13 cellular contexts compared by ENCODE assay signal in genomic region chr14:61260939-61261776, GRCh38. TPM values are rescaled to one million over a fixed set of nuclear protein-coding genes. Genes with fewer than 3 reads are reported as not detected.
DNase-seq lines count a peak whose midpoint lies in the region; ATAC-seq, FAIRE-seq and TF ChIP-seq lines count a peak whose summit lies in the region.
"Had no signal": no experiment of that assay in that cellular context is flagged by ENCODE, and none has a peak within 500 bp of the region (broad histone marks: within the 10 kb centered on the region; RNA-seq: fewer than 3 reads in every experiment).

No MANE protein-coding gene starts in this region.

- RAD21 ChIA-PET in HCT116 (lab: Charles Lee; ENCODE audit: low non-redundant PET in 1 of 2, low total read pairs in 2 of 2, uncharacterized antibody in 2 of 2, unreplicated experiment in 2 of 2): no interaction called here

- H3K79me2 ChIP-seq in HCT116 (ENCODE audit: insufficient read depth, low read length) (no peaks in the 10 kb centered on the region), keratinocyte (ENCODE audit: control insufficient read depth, insufficient read depth, low read length) (no peaks in the 10 kb centered on the region)

- H3K4me3 ChIP-seq in AG04450 (ENCODE audit: low read depth, low read length) (no peak overlapping the region), HCT116 (replicated peaks in 1 of 2; ENCODE audit: low read depth in 1 of 2, low read length in 2 of 2) (no peak overlapping the region), adipocyte (ENCODE audit: low read length) (peak overlapping the region; percentile 34), keratinocyte (ENCODE audit: control insufficient read depth in 2 of 3, extremely low read depth in 1 of 3, insufficient read depth in 2 of 3, low read depth in 1 of 3, low read length in 3 of 3) (no peak overlapping the region), small intestine (ENCODE audit: low read depth in 1 of 2, low read length in 2 of 2) (no peak overlapping the region), esophagus squamous epithelium (no peak overlapping the region)
- H3K4me3 ChIP-seq: cardiac muscle cell had no signal

- POLR2A ChIA-PET in AG04450 (lab: Yijun Ruan, JAX) (interaction anchor here (0.6 to 0.7 kb wide), 2 partner anchors 62 to 227 kb away, joined by 3 read pairs; no protein-coding TSS in a partner anchor), HCT116 (lab: Charles Lee) (no interaction called here)

- 72 to 76% (median 74%) methylated on average over 8 of the region's 8 CpGs for WGBS in small intestine, 3 donors
- WGBS in esophagus squamous epithelium, 2 donors: 52 to 63% methylated on average over 8 of the region's 8 CpGs

- H2AFZ ChIP-seq in HCT116 (ENCODE audit: low read depth, low read length, poor library complexity, severe bottlenecking) (peak overlapping the region; percentile 86), keratinocyte (ENCODE audit: control insufficient read depth, low read length) (no peak overlapping the region)

- H3K36me3 ChIP-seq in HCT116 (ENCODE audit: control insufficient read depth in 1 of 2, insufficient read depth in 2 of 2, low read length in 2 of 2) (no peaks in the 10 kb centered on the region), adipocyte (ENCODE audit: control insufficient read depth, insufficient read depth, low read length, severe bottlenecking) (no peaks in the 10 kb centered on the region), keratinocyte (ENCODE audit: control insufficient read depth in 2 of 2, extremely low read depth in 1 of 2, insufficient read depth in 2 of 2, low read length in 2 of 2) (no peaks in the 10 kb centered on the region), small intestine (ENCODE audit: control insufficient read depth in 2 of 2, insufficient read depth in 2 of 2, low read length in 2 of 2) (no peaks in the 10 kb centered on the region), esophagus squamous epithelium (no peaks in the 10 kb centered on the region)
- H3K36me3 ChIP-seq: cardiac muscle cell had no signal

- H3K4me2 ChIP-seq in HCT116 (ENCODE audit: low read length) (peak overlapping the region; percentile 47), keratinocyte (ENCODE audit: control insufficient read depth, extremely low read depth, insufficient read depth, low read depth, low read length) (no peak overlapping the region)

- no peak for TF ChIP-seq POLR2A in HCT116 (IDR thresholded peaks at IDR 0.05; ENCODE audit: borderline replicate concordance, extremely low read depth, insufficient read depth, insufficient read length)
- TF ChIP-seq POLR2A in esophagus squamous epithelium (IDR thresholded peaks at IDR 0.05): no peak

- H3K27ac ChIP-seq in AG04450 (ENCODE audit: low read depth, low read length) (peak overlapping the region; percentile 55), HCT116 (ENCODE audit: low read depth, low read length) (no peak overlapping the region), keratinocyte (ENCODE audit: control insufficient read depth, insufficient read depth, low read length) (no peak overlapping the region), small intestine (ENCODE audit: low read depth in 1 of 2, low read length in 1 of 2) (no peak overlapping the region), esophagus squamous epithelium (no peak overlapping the region)
- H3K27ac ChIP-seq: cardiac muscle cell had no signal

- H3K27me3 ChIP-seq in AG04450 (ENCODE audit: control insufficient read depth, insufficient read depth, low read length) (no peaks in the 10 kb centered on the region), HCT116 (ENCODE audit: insufficient read depth, low read length) (no peaks in the 10 kb centered on the region), adipocyte (replicated peaks; ENCODE audit: control insufficient read depth, insufficient read depth, low read length) (no peaks in the 10 kb centered on the region), keratinocyte (ENCODE audit: control insufficient read depth, extremely low read depth, insufficient read depth, low read length) (peaks cover 10% of the 10 kb centered on the region), small intestine (ENCODE audit: control insufficient read depth in 2 of 2, insufficient read depth in 2 of 2, low read length in 2 of 2) (peaks cover 0 to 1% of the 10 kb centered on the region in 2 donors), esophagus squamous epithelium (peaks cover 0 to 12% (median 0%) of the 10 kb centered on the region in 4 donors)
- H3K27me3 ChIP-seq: cardiac muscle cell had no signal

- TF ChIP-seq CTCF in AG04450 (IDR thresholded peaks at IDR 0.05; ENCODE audit: low read depth, low read length): no peak; the same call in 1 of the 2 replicates
- peak in 2 of 3 experiments; percentile 27 to 36; a peak in 3 of 6 replicates for TF ChIP-seq CTCF in HCT116 (IDR thresholded peaks at IDR 0.05 in 2 of 3, conservative IDR thresholded peaks at IDR 0.05 in 1 of 3; ENCODE audit: borderline replicate concordance in 1 of 3, insufficient read depth in 1 of 3, low read depth in 2 of 3, low read length in 2 of 3)
- no peak for TF ChIP-seq CTCF in keratinocyte (optimal IDR thresholded peaks at IDR 0.05 in 1 of 3, IDR thresholded peaks at IDR 0.05 in 1 of 3, conservative IDR thresholded peaks at IDR 0.05 in 1 of 3; ENCODE audit: extremely low read depth in 1 of 3, insufficient read depth in 2 of 3, low read length in 3 of 3)
- no peak for TF ChIP-seq CTCF in esophagus squamous epithelium (IDR thresholded peaks at IDR 0.05)
- TF ChIP-seq CTCF in natural killer cell (IDR thresholded peaks at IDR 0.05): no peak

- H3K9me1 ChIP-seq in keratinocyte (ENCODE audit: control insufficient read depth, extremely low read depth, insufficient read depth, low read length): no peaks in the 10 kb centered on the region

- H3K27ac Mint-ChIP-seq in natural killer cell: no peak overlapping the region

- no peaks in the 10 kb centered on the region for H3K36me3 Mint-ChIP-seq in natural killer cell

- peak; percentile 39 for FAIRE-seq in keratinocyte (lab: Jason Lieb, UNC)
- no peak for FAIRE-seq in small intestine (lab: Jason Lieb, UNC)
- FAIRE-seq: GM18507 had no signal

- H4K20me1 ChIP-seq in HCT116 (ENCODE audit: insufficient read depth) (no peaks in the 10 kb centered on the region), keratinocyte (ENCODE audit: control insufficient read depth, extremely low read depth, insufficient read depth, low read length) (no peaks in the 10 kb centered on the region)

- CTCF ChIA-PET in AG04450 (lab: Charles Lee): interaction anchor here (0.6 to 3.4 kb wide), 4 partner anchors 8 to 636 kb away, joined by 3 to 16 read pairs (median 4); no protein-coding TSS in a partner anchor
- CTCF ChIA-PET in HCT116 (lab: Charles Lee): interaction anchor here (1.1 to 1.4 kb wide), 3 partner anchors 8 to 576 kb away, joined by 3 to 4 read pairs (median 3); no protein-coding TSS in a partner anchor

- no peak for TF ChIP-seq RAD21 in HCT116 (IDR thresholded peaks at IDR 0.05; ENCODE audit: low read depth)

- peaks cover 29 to 46% of the 10 kb centered on the region in 2 donors for H3K27me3 Mint-ChIP-seq in natural killer cell (ENCODE audit: low read depth in 2 of 2)

- H3K9me3 ChIP-seq in AG04450 (ENCODE audit: control insufficient read depth, insufficient read depth, low read length): no peaks in the 10 kb centered on the region
- H3K9me3 ChIP-seq in HCT116 (ENCODE audit: control insufficient read depth in 1 of 2, insufficient read depth in 1 of 2, low read depth in 1 of 2, low read length in 2 of 2): no peaks in the 10 kb centered on the region
- H3K9me3 ChIP-seq in adipocyte (ENCODE audit: control insufficient read depth, low read length): no peaks in the 10 kb centered on the region
- no peaks in the 10 kb centered on the region for H3K9me3 ChIP-seq in keratinocyte (ENCODE audit: control insufficient read depth, low read depth, low read length)
- H3K9me3 ChIP-seq in small intestine (ENCODE audit: control insufficient read depth, low read depth): no peaks in the 10 kb centered on the region
- H3K9me3 ChIP-seq in esophagus squamous epithelium: no peaks in the 10 kb centered on the region

- H3K4me3 Mint-ChIP-seq in natural killer cell: no peak overlapping the region

- DNase-seq in AG04450 (ENCODE audit: low read depth, low spot score) (peak; percentile 61), HCT116 (ENCODE audit: low read depth, low spot score) (peak; percentile 65), adipocyte (ENCODE audit: low read depth) (peak; percentile 70), keratinocyte (ENCODE audit: low read depth, low spot score) (no peak), small intestine (no peak), esophagus squamous epithelium (lab: John Stamatoyannopoulos, UW) (no peak), natural killer cell (no peak)
- DNase-seq: activated CD8-positive, alpha-beta memory T cell treated with anti-CD3 and anti-CD28 coated beads, Interleukin-2, amount 50 U/mL, for 4 hours; Karpas-422; midbrain had no signal

- H3K4me1 ChIP-seq in HCT116 (ENCODE audit: control insufficient read depth in 1 of 2, insufficient read depth in 2 of 2, low read length in 2 of 2) (peaks cover 6 to 10% of the 10 kb centered on the region in 2 experiments; a peak in 3 of 4 replicates), adipocyte (ENCODE audit: control insufficient read depth, insufficient read depth, low read length) (peaks cover 34% of the 10 kb centered on the region), keratinocyte (ENCODE audit: control insufficient read depth, extremely low read depth, insufficient read depth, low read length) (no peaks in the 10 kb centered on the region), small intestine (ENCODE audit: control insufficient read depth in 2 of 2, insufficient read depth in 1 of 2, low read depth in 1 of 2, low read length in 1 of 2) (no peaks in the 10 kb centered on the region), esophagus squamous epithelium (no peaks in the 10 kb centered on the region)

- no peaks in the 10 kb centered on the region for H3K4me1 Mint-ChIP-seq in natural killer cell

- intact Hi-C loops in HCT116 (cut with micrococcal nuclease): loop anchor here (10.0 kb wide), 1 partner anchor 574 kb away; no protein-coding TSS in a partner anchor
- intact Hi-C loops in esophagus squamous epithelium (cut with DNase I): no loop called here
- intact Hi-C loops in natural killer cell (cut with micrococcal nuclease): no loop called here

- no peaks in the 10 kb centered on the region for H3K9me2 ChIP-seq in HCT116 (ENCODE audit: insufficient read depth)

- ATAC-seq in HCT116 (peak; percentile 75), natural killer cell (no peak), GM18870 (IDR thresholded peaks at IDR 0.05; ENCODE audit: unreplicated experiment) (no peak)

- no TSS peak for BruUV-seq in HCT116 (replicated peaks; lab: Mats Ljungman, UMichigan)

- H3K9me3 Mint-ChIP-seq in natural killer cell: no peaks in the 10 kb centered on the region

- dilution Hi-C loops in keratinocyte (cut with MboI; ENCODE audit: extremely low pct_ligation_motif_present, low sequenced_read_pairs): no loop called here

- 0 out of 2 replicates have a peak overlapping the region, but pooled peaks have one; percentile 2 for H3K9ac ChIP-seq in HCT116 (ENCODE audit: low read length)
- H3K9ac ChIP-seq in adipocyte (ENCODE audit: low read length): peak overlapping the region; percentile 19
- H3K9ac ChIP-seq in keratinocyte (ENCODE audit: control insufficient read depth, extremely low read depth, insufficient read depth, low read length): no peak overlapping the region

RNA-seq across cellular contexts. Expression of gene TMEM30B, which starts 20.0 kb away (rescaled TPM):
- 0.24 and 0.26 TPM in 2 replicates for polyA plus RNA-seq in AG04450 (2011; rRNA removed)
- 0.32 and 0.39 TPM in 2 replicates for polyA minus RNA-seq in AG04450 (2011; rRNA and poly(A)+ RNA removed)
- total RNA-seq in HCT116 (2021; ENCODE audit: unreplicated experiment): 0.12 TPM
- not detected in 2 replicates for polyA plus RNA-seq in HCT116 (2012)
- 5.6 to 8.7 TPM (median 8.1 TPM) in 3 replicates for polyA plus RNA-seq in keratinocyte
- polyA plus RNA-seq in keratinocyte (2011; ENCODE audit: low read depth): 5.7 TPM
- 6.8 and 8.1 TPM in 2 replicates for polyA plus RNA-seq in keratinocyte (2011; cell fraction: cytosol; rRNA removed)
- polyA plus RNA-seq in keratinocyte (2011; cell fraction: nucleus; rRNA removed): 8.0 and 8.3 TPM in 2 replicates
- polyA plus RNA-seq in keratinocyte (2012; ENCODE audit: low replicate concordance): 12.9 and 13.9 TPM in 2 replicates
- polyA minus RNA-seq in keratinocyte: 5.2 to 23.4 TPM (median 6.1 TPM) in 3 replicates
- 25.9 TPM for polyA minus RNA-seq in keratinocyte (2011; cell fraction: cytosol; rRNA and poly(A)+ RNA removed)
- 11.1 and 12.2 TPM in 2 replicates for polyA minus RNA-seq in keratinocyte (2011; cell fraction: nucleus; rRNA and poly(A)+ RNA removed)
- polyA plus RNA-seq in small intestine: 10 to 100 TPM; 21.6 to 33.6 (median 27.5) TPM
- 10 to 100 TPM; 18.5 to 35.9 (median 26.3) TPM for total RNA-seq in esophagus squamous epithelium
- 1 to 10 TPM; 1.0 to 1.4 (median 1.3) TPM for total RNA-seq in natural killer cell

Comparison
In these comparisons a context has a peak if more than half of its experiments do, and no peak if none do; other contexts are left out.
1. DNase-seq: peak in AG04450 (single experiment), HCT116 (single experiment) and adipocyte (single experiment); none in keratinocyte (single experiment), small intestine (single experiment), esophagus squamous epithelium (single experiment) and natural killer cell (single experiment).
2. CTCF ChIP-seq: peak in HCT116 (2 of 3); none in AG04450 (single experiment), keratinocyte (0 of 3), esophagus squamous epithelium (0 of 6) and natural killer cell (single experiment).
3. RNA of gene TMEM30B, which starts 20.0 kb away (total RNA-seq): 18.5 to 35.9 TPM in esophagus squamous epithelium; 1.0 to 1.4 TPM in natural killer cell and 0.12 TPM in HCT116 (single experiment); every median in the first group is over 4 times any median in the second.